8 cellular contexts compared by ENCODE assay signal in the genomic region with DNA sequence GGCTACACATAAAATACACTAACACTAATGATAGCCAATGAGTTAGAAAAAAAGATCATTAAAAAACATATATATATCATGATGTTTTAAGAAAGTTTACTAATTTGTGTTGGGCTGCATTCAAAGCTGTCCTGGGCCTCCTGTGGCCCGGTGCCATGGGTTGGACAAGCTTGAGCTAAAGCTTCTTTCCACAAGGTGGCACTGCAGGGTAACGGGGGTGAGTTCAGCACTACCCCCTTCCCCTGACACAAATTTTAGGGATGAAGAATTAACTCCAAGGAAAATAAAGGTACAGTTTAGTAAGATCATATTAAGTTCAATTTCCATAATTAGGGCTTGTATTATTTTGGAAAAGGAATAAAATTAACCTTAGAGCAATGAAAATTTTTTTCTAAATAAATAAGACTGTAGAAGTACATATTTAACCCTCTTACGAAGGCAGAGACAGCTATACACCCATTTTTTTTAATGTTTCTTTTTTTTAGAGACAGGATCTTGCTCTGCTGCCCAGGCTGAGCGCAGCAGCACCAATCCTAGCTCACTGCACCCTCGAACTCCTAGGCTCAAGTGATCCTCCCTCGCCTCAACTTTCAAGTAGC. TPM values are rescaled to one million over a fixed set of nuclear protein-coding genes. Genes with fewer than 3 reads are reported as not detected.
DNase-seq lines count a peak whose midpoint lies in the region; ATAC-seq and TF ChIP-seq lines count a peak whose summit lies in the region.

No MANE protein-coding gene starts in this region.

- peak; percentile 44 for DNase-seq in DMS153 treated with DMSO at 0.1 percent for 48 hours (lab: John Stamatoyannopoulos, UW; ENCODE audit: unreplicated experiment)
- peak; percentile 40 for DNase-seq in SK-N-DZ (ENCODE audit: low spot score)
- peak; percentile 77 for DNase-seq in activated naive CD4-positive, alpha-beta T cell treated with anti-CD3 and anti-CD28 coated beads, Interleukin-2, amount 10 ng/mL, durations not matched to agents 7 days and 5 days
- DNase-seq in Right ventricle myocardium inferior (ENCODE audit: missing footprints) = peak; percentile 78
- peak; percentile 63 for DNase-seq in progenitor cell of endocrine pancreas (ENCODE audit: low spot score, unreplicated experiment)
- DNase-seq in uterus = peak; percentile 70 to 76
- DNase-seq in middle frontal gyrus (ENCODE audit: extremely low spot score, low spot score) = no peak

- H4K20me1 ChIP-seq in Loucy (ENCODE audit: insufficient read depth, low read length, poor library complexity, severe bottlenecking) = no peaks in the 10 kb centered on the region

- no peak overlapping the region for H2AFZ ChIP-seq in Loucy (ENCODE audit: low read length)

- H3K27ac ChIP-seq in uterus = no peak overlapping the region

- no peaks in the 10 kb centered on the region for H3K27me3 ChIP-seq in Loucy (ENCODE audit: insufficient read depth, low read length, poor library complexity, severe bottlenecking)
- H3K27me3 ChIP-seq in uterus = no peaks in the 10 kb centered on the region

- H3K4me1 ChIP-seq in Loucy (ENCODE audit: insufficient read depth, low read length, poor library complexity, severe bottlenecking) = no peaks in the 10 kb centered on the region
- no peaks in the 10 kb centered on the region for H3K4me1 ChIP-seq in uterus

- no peak overlapping the region for H3K9ac ChIP-seq in Loucy (ENCODE audit: low read depth, low read length, poor library complexity, severe bottlenecking)

- H3K79me2 ChIP-seq in Loucy (ENCODE audit: insufficient read depth, low read length) = no peaks in the 10 kb centered on the region

- no peak overlapping the region for H3K27ac Mint-ChIP-seq in activated naive CD4-positive, alpha-beta T cell treated with anti-CD3 and anti-CD28 coated beads, Interleukin-2, amount 10 ng/mL, durations not matched to agents 7 days and 5 days
- no peak overlapping the region for H3K27ac Mint-ChIP-seq in progenitor cell of endocrine pancreas

- TF ChIP-seq POLR2A in uterus (IDR thresholded peaks at IDR 0.05) = no peak

- TF ChIP-seq CTCF in Loucy (conservative IDR thresholded peaks at IDR 0.05; ENCODE audit: low read length) = peak; percentile 85
- peak; percentile 91 for TF ChIP-seq CTCF in progenitor cell of endocrine pancreas (IDR thresholded peaks at IDR 0.05; ENCODE audit: unreplicated experiment)
- peak; percentile 78 to 88 (median 82) for TF ChIP-seq CTCF in uterus (IDR thresholded peaks at IDR 0.05)

- H3K9me3 ChIP-seq in Loucy (ENCODE audit: insufficient read depth, low read depth, low read length) (no peaks in the 10 kb centered on the region), uterus (no peaks in the 10 kb centered on the region)

- peak; percentile 82 for ATAC-seq in Right ventricle myocardium inferior

- H3K4me1 Mint-ChIP-seq in activated naive CD4-positive, alpha-beta T cell treated with anti-CD3 and anti-CD28 coated beads, Interleukin-2, amount 10 ng/mL, durations not matched to agents 7 days and 5 days = peaks cover 8% of the 10 kb centered on the region
- peaks cover 7% of the 10 kb centered on the region for H3K4me1 Mint-ChIP-seq in progenitor cell of endocrine pancreas (ENCODE audit: low read depth)

- H3K27me3 Mint-ChIP-seq in activated naive CD4-positive, alpha-beta T cell treated with anti-CD3 and anti-CD28 coated beads, Interleukin-2, amount 10 ng/mL, durations not matched to agents 7 days and 5 days = no peaks in the 10 kb centered on the region
- H3K27me3 Mint-ChIP-seq in progenitor cell of endocrine pancreas = no peaks in the 10 kb centered on the region

- no peaks in the 10 kb centered on the region for H3K36me3 Mint-ChIP-seq in activated naive CD4-positive, alpha-beta T cell treated with anti-CD3 and anti-CD28 coated beads, Interleukin-2, amount 10 ng/mL, durations not matched to agents 7 days and 5 days
- no peaks in the 10 kb centered on the region for H3K36me3 Mint-ChIP-seq in progenitor cell of endocrine pancreas (ENCODE audit: insufficient read depth)

- no peaks in the 10 kb centered on the region for H3K9me3 Mint-ChIP-seq in activated naive CD4-positive, alpha-beta T cell treated with anti-CD3 and anti-CD28 coated beads, Interleukin-2, amount 10 ng/mL, durations not matched to agents 7 days and 5 days
- H3K9me3 Mint-ChIP-seq in progenitor cell of endocrine pancreas (ENCODE audit: low read depth) = no peaks in the 10 kb centered on the region

- H3K4me3 ChIP-seq in Loucy (ENCODE audit: low read length, poor library complexity, severe bottlenecking) = no peak overlapping the region
- H3K4me3 ChIP-seq in uterus = no peak overlapping the region

- no peak overlapping the region for H3K4me3 Mint-ChIP-seq in activated naive CD4-positive, alpha-beta T cell treated with anti-CD3 and anti-CD28 coated beads, Interleukin-2, amount 10 ng/mL, durations not matched to agents 7 days and 5 days
- H3K4me3 Mint-ChIP-seq in progenitor cell of endocrine pancreas (ENCODE audit: low read depth) = no peak overlapping the region

- intact Hi-C loops in Right ventricle myocardium inferior (cut with DNase I) = loop anchor here (1.0 to 10.0 kb wide), 5 partner anchors 39 to 166 kb away; a partner anchor contains a TSS
- intact Hi-C loops in uterus (cut with DNase I; ENCODE audit: low total_unique reads) = loop anchor here (10.0 kb wide), 1 partner anchor 96 kb away; no protein-coding TSS in a partner anchor

- H3K9me2 ChIP-seq in Loucy (replicated peaks; ENCODE audit: low read depth, low read length) = no peaks in the 10 kb centered on the region

- H3K36me3 ChIP-seq in Loucy (ENCODE audit: insufficient read depth, low read length) = no peaks in the 10 kb centered on the region
- H3K36me3 ChIP-seq in uterus = no peaks in the 10 kb centered on the region

- no peaks in the 10 kb centered on the region for H3F3A ChIP-seq in Loucy (ENCODE audit: low read depth)

- no peak overlapping the region for H3K4me2 ChIP-seq in Loucy (ENCODE audit: low read depth, low read length, poor library complexity, severe bottlenecking)

- CTCF ChIA-PET in activated naive CD4-positive, alpha-beta T cell treated with anti-CD3 and anti-CD28 coated beads, Interleukin-2, amount 10 ng/mL, durations not matched to agents 7 days and 5 days (lab: Charles Lee) = interaction anchor here (0.6 to 5.3 kb wide), 22 partner anchors 9 to 269 kb away, joined by 3 to 46 read pairs (median 5); a partner anchor contains a TSS

RNA-seq across cellular contexts. Expression of a gene that starts 38.9 kb away (rescaled TPM):
- 2.1 and 8.1 TPM in 2 replicates for polyA plus RNA-seq in SK-N-DZ (2014; cell fraction: cytosol; rRNA removed)
- polyA plus RNA-seq in SK-N-DZ (2014; cell fraction: nucleus; rRNA removed) = 5.5 and 10.0 TPM in 2 replicates
- total RNA-seq in Right ventricle myocardium inferior (101 TPM), progenitor cell of endocrine pancreas (34.2 and 40.3 TPM in 2 replicates), uterus (10 to 100 TPM in 3 of 4 donors, 1 to 10 TPM in 1; 5.6 to 71.6 (median 18.2) TPM)
